In genomic region chr5:143173139-143173889, GRCh38 we compare ENCODE assay signal across 1 cellular context.
TF ChIP-seq lines count a peak whose summit lies in the region.

No MANE protein-coding gene starts in this region.

TF ChIP-seq in GM23338, 12 proteins besides CTCF, POLR2A, EP300 and RAD21 (continued from another document):
- TF ChIP-seq EZH2 (IDR thresholded peaks at IDR 0.05; ENCODE audit: low read depth, unreplicated experiment) = no peak
TF ChIP-seq in GM23338: peak in this region for 0.
